In the genomic region with DNA sequence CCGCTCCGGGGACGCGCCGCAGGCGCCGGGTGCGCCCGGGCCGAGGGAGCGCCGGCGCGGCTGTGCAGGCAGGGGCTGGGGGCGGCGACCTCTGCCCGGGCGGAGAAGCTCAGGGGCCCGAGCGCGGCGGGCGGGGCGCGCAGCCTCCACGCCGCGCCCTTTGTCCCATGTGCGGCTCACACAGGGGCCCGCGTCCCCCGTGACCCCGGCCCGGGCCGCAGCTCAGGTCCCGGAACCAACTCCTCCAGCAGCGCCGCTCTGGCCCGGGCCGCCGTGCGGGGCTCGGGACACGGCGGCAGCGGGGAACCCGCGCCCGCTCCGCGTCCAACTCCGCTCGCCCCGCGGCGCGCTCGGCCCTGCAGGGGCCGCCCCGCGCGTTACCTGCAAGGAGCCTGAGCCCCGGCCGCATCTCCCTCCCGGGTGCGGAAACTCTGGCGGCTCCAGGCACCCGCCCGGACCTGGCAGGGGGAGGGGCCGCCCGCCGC, we compare ENCODE assay signal across 9 cellular contexts. TPM values are rescaled to one million over a fixed set of nuclear protein-coding genes. Genes with fewer than 3 reads are reported as not detected.
DNase-seq lines count a peak whose midpoint lies in the region; ATAC-seq, FAIRE-seq and TF ChIP-seq lines count a peak whose summit lies in the region.
"Had no signal": no experiment of that assay in that cellular context is flagged by ENCODE, and none has a peak within 500 bp of the region (broad histone marks: within the 10 kb centered on the region; RNA-seq: fewer than 3 reads in every experiment).

A gene with protein sequence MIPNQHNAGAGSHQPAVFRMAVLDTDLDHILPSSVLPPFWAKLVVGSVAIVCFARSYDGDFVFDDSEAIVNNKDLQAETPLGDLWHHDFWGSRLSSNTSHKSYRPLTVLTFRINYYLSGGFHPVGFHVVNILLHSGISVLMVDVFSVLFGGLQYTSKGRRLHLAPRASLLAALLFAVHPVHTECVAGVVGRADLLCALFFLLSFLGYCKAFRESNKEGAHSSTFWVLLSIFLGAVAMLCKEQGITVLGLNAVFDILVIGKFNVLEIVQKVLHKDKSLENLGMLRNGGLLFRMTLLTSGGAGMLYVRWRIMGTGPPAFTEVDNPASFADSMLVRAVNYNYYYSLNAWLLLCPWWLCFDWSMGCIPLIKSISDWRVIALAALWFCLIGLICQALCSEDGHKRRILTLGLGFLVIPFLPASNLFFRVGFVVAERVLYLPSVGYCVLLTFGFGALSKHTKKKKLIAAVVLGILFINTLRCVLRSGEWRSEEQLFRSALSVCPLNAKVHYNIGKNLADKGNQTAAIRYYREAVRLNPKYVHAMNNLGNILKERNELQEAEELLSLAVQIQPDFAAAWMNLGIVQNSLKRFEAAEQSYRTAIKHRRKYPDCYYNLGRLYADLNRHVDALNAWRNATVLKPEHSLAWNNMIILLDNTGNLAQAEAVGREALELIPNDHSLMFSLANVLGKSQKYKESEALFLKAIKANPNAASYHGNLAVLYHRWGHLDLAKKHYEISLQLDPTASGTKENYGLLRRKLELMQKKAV (minus strand): TSS at position 433 of the 485 bp plus-strand sequence. CDS start 4,433 bp downstream, outside the sequence.

- no peaks in the 10 kb centered on the region for H3K36me3 ChIP-seq in GM23248 (ENCODE audit: low read depth)
- H3K36me3 ChIP-seq in astrocyte (ENCODE audit: insufficient read depth, low read length), result no peaks in the 10 kb centered on the region

- peak within 1 kb of the TSS; percentile 50 for H3K9ac ChIP-seq in GM23248
- H3K9ac ChIP-seq in astrocyte (ENCODE audit: low read length), result peak within 1 kb of the TSS; percentile 77

- H2AFZ ChIP-seq in GM23248, result peak within 1 kb of the TSS; percentile 91
- H2AFZ ChIP-seq in astrocyte (ENCODE audit: low read depth, low read length), result peak within 1 kb of the TSS; percentile 87

- in situ Hi-C loops in GM23248 (cut with MboI), result no loop called here

- H3K79me2 ChIP-seq in GM23248 (ENCODE audit: insufficient read depth), result no peaks in the 10 kb centered on the region
- H3K79me2 ChIP-seq in astrocyte (ENCODE audit: insufficient read depth, low read length), result peaks cover 30% of the 10 kb centered on the region

- peak within 1 kb of the TSS; percentile 79 for H3K27ac Mint-ChIP-seq in astrocyte (ENCODE audit: unreplicated experiment)
- H3K27ac Mint-ChIP-seq in stimulated activated naive CD8-positive, alpha-beta T cell treated with anti-CD3 and anti-CD28 coated beads, Interleukin-15, amount 100 ng/mL, for 72 hours, result peak within 1 kb of the TSS; percentile 96 to 99

- H3K9me2 ChIP-seq in GM23248 (ENCODE audit: insufficient read depth), result no peaks in the 10 kb centered on the region

- TF ChIP-seq CTCF in LNCaP clone FGC (IDR thresholded peaks at IDR 0.05; ENCODE audit: control insufficient read depth, extremely low read depth, insufficient read depth) (no peak), astrocyte (IDR thresholded peaks at IDR 0.05; ENCODE audit: insufficient read depth, low read depth, low read length) (no peak)

- DNase-seq in GM18507 (ENCODE audit: extremely low spot score, insufficient read length, low read depth) (peak; percentile 14), GM23248 (no peak), LNCaP clone FGC (ENCODE audit: low read depth) (no peak), astrocyte (ENCODE audit: low read depth) (no peak), left lobe of liver (ENCODE audit: low spot score) (no peak), NCI-H2196 (lab: John Stamatoyannopoulos, UW; ENCODE audit: unreplicated experiment) (no peak), COLO668 (lab: John Stamatoyannopoulos, UW; ENCODE audit: unreplicated experiment) (no peak)
- DNase-seq in stimulated activated naive CD8-positive, alpha-beta T cell treated with anti-CD3 and anti-CD28 coated beads, Interleukin-15, amount 100 ng/mL, for 72 hours, result no peak

- peak within 1 kb of the TSS; percentile 79 for H3K4me3 ChIP-seq in GM23248
- H3K4me3 ChIP-seq in LNCaP clone FGC (ENCODE audit: low read depth, low read length), result peak within 1 kb of the TSS; percentile 63
- peak within 1 kb of the TSS; percentile 72 for H3K4me3 ChIP-seq in astrocyte (ENCODE audit: insufficient read depth, low read depth, low read length)

- H3K36me3 Mint-ChIP-seq in astrocyte (ENCODE audit: low read depth, unreplicated experiment), result no peaks in the 10 kb centered on the region

- FAIRE-seq in GM18507 (lab: Jason Lieb, UNC) (no peak), astrocyte (lab: Jason Lieb, UNC) (no peak)
- FAIRE-seq: endometrium had no signal

- H3K27me3 ChIP-seq in GM23248 (replicated peaks; ENCODE audit: insufficient read depth), result no peaks in the 10 kb centered on the region
- no peaks in the 10 kb centered on the region for H3K27me3 ChIP-seq in astrocyte (ENCODE audit: insufficient read depth, low read length)

- no peaks in the 10 kb centered on the region for H3K9me3 Mint-ChIP-seq in astrocyte (ENCODE audit: unreplicated experiment)
- H3K9me3 Mint-ChIP-seq in stimulated activated naive CD8-positive, alpha-beta T cell treated with anti-CD3 and anti-CD28 coated beads, Interleukin-15, amount 100 ng/mL, for 72 hours, result no peaks in the 10 kb centered on the region

- H3K9me3 ChIP-seq in GM23248 (ENCODE audit: low read depth), result no peaks in the 10 kb centered on the region
- H3K9me3 ChIP-seq in astrocyte (ENCODE audit: insufficient read depth, low read depth, low read length), result no peaks in the 10 kb centered on the region

- H3K27ac ChIP-seq in GM23248, result no peak within 1 kb of the TSS; the same call in 1 of the 2 replicates
- H3K27ac ChIP-seq in astrocyte (ENCODE audit: low read depth, low read length), result peak within 1 kb of the TSS; percentile 75

- H3K4me1 Mint-ChIP-seq in astrocyte (ENCODE audit: low read depth, unreplicated experiment), result peaks cover 7% of the 10 kb centered on the region
- H3K4me1 Mint-ChIP-seq in stimulated activated naive CD8-positive, alpha-beta T cell treated with anti-CD3 and anti-CD28 coated beads, Interleukin-15, amount 100 ng/mL, for 72 hours, result peaks cover 28% of the 10 kb centered on the region

- H3F3A ChIP-seq in GM23248 (ENCODE audit: insufficient read depth), result no peaks in the 10 kb centered on the region

- WGBS in GM23248 (ENCODE audit: low coverage in 1 of 2, low lambda C conversion rate in 2 of 2, missing lambda C conversion rate in 2 of 2), 2 experiments, result 0 to 2% methylated on average over 9 to 31 of the region's 72 CpGs

- H3K4me1 ChIP-seq in GM23248 (ENCODE audit: insufficient read depth) (no peaks in the 10 kb centered on the region), astrocyte (ENCODE audit: insufficient read depth, low read length) (peaks cover 14% of the 10 kb centered on the region)

- H3K4me2 ChIP-seq in GM23248 (ENCODE audit: unreplicated experiment) (peak within 1 kb of the TSS; percentile 88), astrocyte (ENCODE audit: low read length) (peak within 1 kb of the TSS; percentile 91)

- peak within 1 kb of the TSS; percentile 94 for H3K4me3 Mint-ChIP-seq in astrocyte (ENCODE audit: unreplicated experiment)
- H3K4me3 Mint-ChIP-seq in stimulated activated naive CD8-positive, alpha-beta T cell treated with anti-CD3 and anti-CD28 coated beads, Interleukin-15, amount 100 ng/mL, for 72 hours, result peak within 1 kb of the TSS; percentile 92 to 97

- ATAC-seq in left lobe of liver, result peak; percentile 52
- peak; percentile 67 for ATAC-seq in stimulated activated naive CD8-positive, alpha-beta T cell treated with anti-CD3 and anti-CD28 coated beads, Interleukin-15, amount 100 ng/mL, for 72 hours

- H3K27me3 Mint-ChIP-seq in astrocyte (ENCODE audit: low read depth, unreplicated experiment), result no peaks in the 10 kb centered on the region
- H3K27me3 Mint-ChIP-seq in stimulated activated naive CD8-positive, alpha-beta T cell treated with anti-CD3 and anti-CD28 coated beads, Interleukin-15, amount 100 ng/mL, for 72 hours, result no peaks in the 10 kb centered on the region

- no peaks in the 10 kb centered on the region for H4K20me1 ChIP-seq in GM23248 (ENCODE audit: insufficient read depth)
- peaks cover 17% of the 10 kb centered on the region for H4K20me1 ChIP-seq in astrocyte (ENCODE audit: insufficient read depth, low read length)

RNA-seq across cellular contexts. Expression of the gene that starts here (rescaled TPM):
- 3.0 and 3.8 TPM in 2 replicates for total RNA-seq in GM23248 (2014; rRNA removed; shearing (Covaris generic))
- 1.9 and 2.6 TPM in 2 replicates for polyA plus RNA-seq in GM23248 (2016; fragmentation: Nextera tagmentation; extraction: Ambion mirVana)
- total RNA-seq in astrocyte, result 7.7 and 8.4 TPM in 2 replicates
- 17.2 TPM for total RNA-seq in left lobe of liver
